7 cellular contexts compared by ENCODE assay signal in the genomic region with DNA sequence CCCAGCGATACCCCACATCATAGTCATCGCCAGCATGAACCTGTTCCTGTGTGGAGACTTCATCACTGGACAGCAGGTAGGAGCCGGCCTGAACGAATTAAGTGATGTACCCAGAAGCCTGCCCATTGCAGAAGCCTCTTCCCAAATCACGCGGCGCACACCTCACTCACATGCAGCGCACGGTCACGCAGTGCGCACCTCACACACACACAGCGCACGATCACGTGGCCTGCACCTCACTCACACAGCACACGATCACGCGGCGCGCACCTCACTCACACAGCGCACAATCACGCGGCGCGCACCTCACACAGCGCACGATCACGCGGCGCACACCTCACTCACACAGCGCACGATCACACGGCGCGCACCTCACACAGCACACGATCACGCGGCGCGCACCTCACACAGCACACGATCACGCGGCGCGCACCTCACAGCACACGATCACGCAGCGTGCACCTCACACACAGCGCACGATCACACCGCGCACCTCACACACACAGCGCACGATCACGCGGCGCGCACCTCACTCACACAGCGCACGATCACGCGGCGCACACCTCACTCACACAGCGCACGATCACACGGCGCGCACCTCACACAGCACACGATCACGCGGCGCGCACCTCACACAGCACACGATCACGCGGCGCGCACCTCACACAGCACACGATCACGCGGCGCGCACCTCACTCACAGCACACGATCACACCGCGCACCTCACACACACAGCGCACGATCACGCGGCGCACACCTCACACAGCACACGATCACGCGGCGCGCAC. TPM values are rescaled to one million over a fixed set of nuclear protein-coding genes. Genes with fewer than 3 reads are reported as not detected.
DNase-seq lines count a peak whose midpoint lies in the region; ATAC-seq, FAIRE-seq and TF ChIP-seq lines count a peak whose summit lies in the region.
"Not testable (repeated sequence)": the region's sequence is repeated elsewhere in the genome, so short reads cannot be mapped to it uniquely, and the experiment has no call there.

No MANE protein-coding gene starts in this region.

- H3K36me3 Mint-ChIP-seq in endothelial cell (ENCODE audit: low read depth, unreplicated experiment), result peaks cover 48% of the 10 kb centered on the region
- H3K36me3 Mint-ChIP-seq in stimulated activated effector memory CD8-positive, alpha-beta T cell treated with anti-CD3 and anti-CD28 coated beads, Interleukin-12 subunit alpha, Interleukin-12 subunit beta, amount 100 ng/mL, for 72 hours, result peaks cover 100% of the 10 kb centered on the region

- H3K27ac ChIP-seq in VCaP, result peak overlapping the region; percentile 27; the same call in 1 of the 2 replicates
- not testable (repeated sequence) for H3K27ac ChIP-seq in GM12878 (ENCODE audit: control insufficient read depth, insufficient read depth); kidney (ENCODE audit: low read depth in 2 of 2, low read length in 2 of 2)

- WGBS in GM12878 (ENCODE audit: insufficient coverage, insufficient replicate concordance, low lambda C conversion rate, missing lambda C conversion rate), result 98% methylated on average over 70 of the region's 95 CpGs

- H3K4me3 Mint-ChIP-seq in endothelial cell (ENCODE audit: unreplicated experiment), result peak overlapping the region; percentile 77
- not testable (repeated sequence) for H3K4me3 Mint-ChIP-seq in stimulated activated effector memory CD8-positive, alpha-beta T cell treated with anti-CD3 and anti-CD28 coated beads, Interleukin-12 subunit alpha, Interleukin-12 subunit beta, amount 100 ng/mL, for 72 hours

- POLR2A ChIA-PET in GM12878 (lab: Charles Lee), result not testable (repeated sequence)

- RAD21 ChIA-PET in GM12878 (lab: Charles Lee; ENCODE audit: unreplicated experiment), result not testable (repeated sequence)

- not testable (repeated sequence) for TF ChIP-seq CTCF in VCaP (conservative IDR thresholded peaks at IDR 0.05); GM12878 (IDR thresholded peaks at IDR 0.05 in 2 of 3, conservative IDR thresholded peaks at IDR 0.05 in 1 of 3; ENCODE audit: control insufficient read depth in 2 of 3, extremely low read depth in 1 of 3, insufficient read depth in 1 of 3, low read depth in 3 of 3, low read length in 3 of 3); endothelial cell (IDR thresholded peaks at IDR 0.05; ENCODE audit: unreplicated experiment); kidney (IDR thresholded peaks at IDR 0.05; ENCODE audit: borderline replicate concordance, extremely low read depth, insufficient read depth); mucosa of descending colon (IDR thresholded peaks at IDR 0.05)

- not testable (repeated sequence) for H3K79me2 ChIP-seq in GM12878 (ENCODE audit: control insufficient read depth, insufficient read depth, low read length)

- H4K20me1 ChIP-seq in GM12878 (ENCODE audit: control insufficient read depth, insufficient read depth), result not testable (repeated sequence)

- H3K4me1 ChIP-seq in GM12878 (ENCODE audit: control insufficient read depth, insufficient read depth, low read length); kidney (ENCODE audit: control insufficient read depth in 1 of 2, insufficient read depth in 1 of 2, low read depth in 1 of 2, low read length in 2 of 2); mucosa of descending colon (ENCODE audit: low read depth): not testable (repeated sequence)

- H3K4me2 ChIP-seq in GM12878 (ENCODE audit: control insufficient read depth, insufficient read depth), result not testable (repeated sequence)

- CTCF ChIA-PET in GM12878 (lab: Yijun Ruan, JAX), result not testable (repeated sequence)

- FAIRE-seq in GM12878 (lab: Jason Lieb, UNC); kidney (lab: Jason Lieb, UNC): not testable (repeated sequence)

- intact Hi-C loops in GM12878 (cut with micrococcal nuclease; ENCODE audit: unreplicated experiment); kidney (cut with DNase I); mucosa of descending colon (cut with DNase I, micrococcal nuclease): not testable (repeated sequence)

- H3K9me3 ChIP-seq in GM12878 (replicated peaks; ENCODE audit: control insufficient read depth, insufficient read depth, low read length); kidney (ENCODE audit: control insufficient read depth in 1 of 2, low read length in 2 of 2); mucosa of descending colon: not testable (repeated sequence)

- peaks cover 45% of the 10 kb centered on the region for H3K36me3 ChIP-seq in H7 (replicated peaks; ENCODE audit: control insufficient read depth, insufficient read depth, low read length)
- H3K36me3 ChIP-seq in GM12878 (ENCODE audit: control insufficient read depth in 2 of 2, insufficient read depth in 2 of 2, low read length in 1 of 2), result peaks cover 14 to 48% of the 10 kb centered on the region in 2 experiments; a peak in 3 of 4 replicates
- peaks cover 8 to 21% of the 10 kb centered on the region in 2 donors for H3K36me3 ChIP-seq in kidney (ENCODE audit: control insufficient read depth in 1 of 2, insufficient read depth in 2 of 2, low read length in 2 of 2)
- not testable (repeated sequence) for H3K36me3 ChIP-seq in mucosa of descending colon (ENCODE audit: low read depth)

- SMC1A ChIA-PET in GM12878 (lab: Charles Lee; ENCODE audit: uncharacterized antibody, unreplicated experiment), result not testable (repeated sequence)

- TF ChIP-seq EP300 in GM12878 (IDR thresholded peaks at IDR 0.05; ENCODE audit: borderline replicate concordance in 1 of 2, control insufficient read depth in 1 of 2, low read depth in 2 of 2, low read length in 2 of 2), result not testable (repeated sequence)

- in situ Hi-C loops in GM12878 (cut with MboI), result not testable (repeated sequence)

- peaks cover 21% of the 10 kb centered on the region for H3K27me3 Mint-ChIP-seq in endothelial cell (ENCODE audit: unreplicated experiment)

- not testable (repeated sequence) for H3K9me3 Mint-ChIP-seq in endothelial cell (ENCODE audit: unreplicated experiment); stimulated activated effector memory CD8-positive, alpha-beta T cell treated with anti-CD3 and anti-CD28 coated beads, Interleukin-12 subunit alpha, Interleukin-12 subunit beta, amount 100 ng/mL, for 72 hours

- H3K27me3 ChIP-seq in H7 (ENCODE audit: control insufficient read depth, insufficient read depth, low read length); GM12878 (replicated peaks in 1 of 2; ENCODE audit: control insufficient read depth in 2 of 2, insufficient read depth in 2 of 2, low read length in 1 of 2): not testable (repeated sequence)

- DNase-seq in H7 (peak; percentile 26), kidney (peak; percentile 29), mucosa of descending colon (peak in 2 of 3 donors; percentile 3 to 15)
- not testable (repeated sequence) for DNase-seq in GM12878 (ENCODE audit: low read depth, low spot score); endothelial cell (ENCODE audit: low spot score); stimulated activated effector memory CD8-positive, alpha-beta T cell treated with anti-CD3 and anti-CD28 coated beads, Interleukin-12 subunit alpha, Interleukin-12 subunit beta, amount 100 ng/mL, for 72 hours (ENCODE audit: low spot score in 2 of 2)

- not testable (repeated sequence) for H3K9ac ChIP-seq in GM12878 (ENCODE audit: control insufficient read depth, insufficient read depth, low read length); kidney (ENCODE audit: low read length in 2 of 2)

- not testable (repeated sequence) for TF ChIP-seq RAD21 in GM12878 (IDR thresholded peaks at IDR 0.05; ENCODE audit: insufficient read depth, low read depth, low read length)

- BruUV-seq in GM12878 (replicated peaks; lab: Mats Ljungman, UMichigan), result not testable (repeated sequence)

- not testable (repeated sequence) for H2AFZ ChIP-seq in GM12878 (ENCODE audit: control insufficient read depth, low read depth, low read length)

- H3K4me3 ChIP-seq in H7 (ENCODE audit: insufficient read depth, low read depth, low read length); GM12878; kidney (ENCODE audit: low read length in 2 of 2); mucosa of descending colon: not testable (repeated sequence)

- not testable (repeated sequence) for H3K27ac Mint-ChIP-seq in endothelial cell (ENCODE audit: unreplicated experiment)
- peak overlapping the region; percentile 83 for H3K27ac Mint-ChIP-seq in stimulated activated effector memory CD8-positive, alpha-beta T cell treated with anti-CD3 and anti-CD28 coated beads, Interleukin-12 subunit alpha, Interleukin-12 subunit beta, amount 100 ng/mL, for 72 hours

- peak; percentile 60 for TF ChIP-seq POLR2A in GM12878 (IDR thresholded peaks at IDR 0.05; ENCODE audit: low read depth, low read length)

- ATAC-seq in GM12878; mucosa of descending colon; stimulated activated effector memory CD8-positive, alpha-beta T cell treated with anti-CD3 and anti-CD28 coated beads, Interleukin-12 subunit alpha, Interleukin-12 subunit beta, amount 100 ng/mL, for 72 hours: not testable (repeated sequence)

- not testable (repeated sequence) for H3K4me1 Mint-ChIP-seq in endothelial cell (ENCODE audit: unreplicated experiment)
- peaks cover 24% of the 10 kb centered on the region for H3K4me1 Mint-ChIP-seq in stimulated activated effector memory CD8-positive, alpha-beta T cell treated with anti-CD3 and anti-CD28 coated beads, Interleukin-12 subunit alpha, Interleukin-12 subunit beta, amount 100 ng/mL, for 72 hours

RNA-seq across cellular contexts. Expression of gene WDR4, which starts 31.0 kb away (rescaled TPM):
- 12.9 and 15.3 TPM in 2 replicates for total RNA-seq in H7 (2014; rRNA removed; shearing (Covaris generic))
- total RNA-seq in GM12878 (2013; cell fraction: nucleolus; rRNA removed), result 80.3 and 92.9 TPM in 2 replicates
- total RNA-seq in GM12878 (2014; rRNA removed), result 13.8 and 17.5 TPM in 2 replicates
- total RNA-seq in GM12878 (2014; rRNA removed; fragmentation: Illumina TruSeq; extraction: Trizol), result 15.2 and 17.1 TPM in 2 replicates
- 39.4 and 41.3 TPM in 2 replicates for total RNA-seq in GM12878 (2021)
- polyA plus RNA-seq in GM12878 (2011; ENCODE audit: low read depth), result 5.7 TPM
- polyA plus RNA-seq in GM12878 (2011; rRNA removed), result 8.8 and 14.1 TPM in 2 replicates
- polyA plus RNA-seq in GM12878 (2011; cell fraction: cytosol; rRNA removed), result 31.6 and 36.1 TPM in 2 replicates
- polyA plus RNA-seq in GM12878 (2011; cell fraction: nucleus; rRNA removed), result 51.0 and 92.6 TPM in 2 replicates
- 12.8 and 13.8 TPM in 2 replicates for polyA plus RNA-seq in GM12878 (2012)
- 10.3 and 19.8 TPM in 2 replicates for polyA plus RNA-seq in GM12878 (2014; fragmentation: Illumina TruSeq; extraction: Trizol)
- 1 to 10 TPM; 2.1 to 9.1 TPM for polyA plus RNA-seq in GM12878 (2014; fragmentation: Nextera tagmentation; extraction: Ambion mirVana)
- polyA plus RNA-seq in GM12878 (2014; rRNA removed), result 45.3 and 51.8 TPM in 2 replicates
- 10 to 100 TPM; 37.7 to 40.1 TPM for polyA plus RNA-seq in GM12878 (2016; fragmentation: Nextera tagmentation; extraction: Ambion mirVana)
- 18.7 and 29.2 TPM in 2 replicates for polyA minus RNA-seq in GM12878 (2011; rRNA and poly(A)+ RNA removed)
- polyA minus RNA-seq in GM12878 (2011; cell fraction: cytosol; rRNA and poly(A)+ RNA removed), result 6.8 and 11.0 TPM in 2 replicates
- polyA minus RNA-seq in GM12878 (2011; cell fraction: nucleus; rRNA and poly(A)+ RNA removed), result 28.5 and 46.7 TPM in 2 replicates
- 14.3 TPM for total RNA-seq in endothelial cell (ENCODE audit: unreplicated experiment)
- 20.4 TPM for total RNA-seq in kidney
- polyA plus RNA-seq in kidney (ENCODE audit: insufficient read depth, low read depth, low replicate concordance), result 4.8 TPM
- 10 to 100 TPM; 16.1 to 16.7 (median 16.5) TPM for total RNA-seq in mucosa of descending colon

RNA-seq across cellular contexts. Expression of gene NDUFV3, which starts 44.8 kb away (rescaled TPM):
- 40.5 and 41.9 TPM in 2 replicates for total RNA-seq in H7 (2014; rRNA removed; shearing (Covaris generic))
- total RNA-seq in GM12878 (2013; cell fraction: nucleolus; rRNA removed), result 38.8 and 45.0 TPM in 2 replicates
- total RNA-seq in GM12878 (2014; rRNA removed), result 31.6 and 31.9 TPM in 2 replicates
- total RNA-seq in GM12878 (2014; rRNA removed; fragmentation: Illumina TruSeq; extraction: Trizol), result 32.7 and 34.2 TPM in 2 replicates
- 27.7 and 28.4 TPM in 2 replicates for total RNA-seq in GM12878 (2021)
- polyA plus RNA-seq in GM12878 (2011; ENCODE audit: low read depth), result 8.7 TPM
- 10.6 and 13.4 TPM in 2 replicates for polyA plus RNA-seq in GM12878 (2011; rRNA removed)
- polyA plus RNA-seq in GM12878 (2011; cell fraction: cytosol; rRNA removed), result 18.6 and 23.1 TPM in 2 replicates
- 13.7 and 20.8 TPM in 2 replicates for polyA plus RNA-seq in GM12878 (2011; cell fraction: nucleus; rRNA removed)
- polyA plus RNA-seq in GM12878 (2012), result 16.0 and 16.7 TPM in 2 replicates
- 24.8 and 33.3 TPM in 2 replicates for polyA plus RNA-seq in GM12878 (2014; fragmentation: Illumina TruSeq; extraction: Trizol)
- polyA plus RNA-seq in GM12878 (2014; fragmentation: Nextera tagmentation; extraction: Ambion mirVana), result 1 to 10 TPM; 7.0 to 9.1 TPM
- 27.6 and 31.3 TPM in 2 replicates for polyA plus RNA-seq in GM12878 (2014; rRNA removed)
- 10 to 100 TPM; 42.2 to 44.7 TPM for polyA plus RNA-seq in GM12878 (2016; fragmentation: Nextera tagmentation; extraction: Ambion mirVana)
- 8.3 and 12.9 TPM in 2 replicates for polyA minus RNA-seq in GM12878 (2011; rRNA and poly(A)+ RNA removed)
- polyA minus RNA-seq in GM12878 (2011; cell fraction: cytosol; rRNA and poly(A)+ RNA removed), result 7.9 and 9.8 TPM in 2 replicates
- 3.3 and 5.2 TPM in 2 replicates for polyA minus RNA-seq in GM12878 (2011; cell fraction: nucleus; rRNA and poly(A)+ RNA removed)
- 28.1 TPM for total RNA-seq in endothelial cell (ENCODE audit: unreplicated experiment)
- total RNA-seq in kidney, result 29.6 TPM
- 37.0 TPM for polyA plus RNA-seq in kidney (ENCODE audit: insufficient read depth, low read depth, low replicate concordance)
- 10 to 100 TPM; 36.9 to 54.4 (median 38.5) TPM for total RNA-seq in mucosa of descending colon
